ENCODE assay signal across 10 cellular contexts in the genomic region with DNA sequence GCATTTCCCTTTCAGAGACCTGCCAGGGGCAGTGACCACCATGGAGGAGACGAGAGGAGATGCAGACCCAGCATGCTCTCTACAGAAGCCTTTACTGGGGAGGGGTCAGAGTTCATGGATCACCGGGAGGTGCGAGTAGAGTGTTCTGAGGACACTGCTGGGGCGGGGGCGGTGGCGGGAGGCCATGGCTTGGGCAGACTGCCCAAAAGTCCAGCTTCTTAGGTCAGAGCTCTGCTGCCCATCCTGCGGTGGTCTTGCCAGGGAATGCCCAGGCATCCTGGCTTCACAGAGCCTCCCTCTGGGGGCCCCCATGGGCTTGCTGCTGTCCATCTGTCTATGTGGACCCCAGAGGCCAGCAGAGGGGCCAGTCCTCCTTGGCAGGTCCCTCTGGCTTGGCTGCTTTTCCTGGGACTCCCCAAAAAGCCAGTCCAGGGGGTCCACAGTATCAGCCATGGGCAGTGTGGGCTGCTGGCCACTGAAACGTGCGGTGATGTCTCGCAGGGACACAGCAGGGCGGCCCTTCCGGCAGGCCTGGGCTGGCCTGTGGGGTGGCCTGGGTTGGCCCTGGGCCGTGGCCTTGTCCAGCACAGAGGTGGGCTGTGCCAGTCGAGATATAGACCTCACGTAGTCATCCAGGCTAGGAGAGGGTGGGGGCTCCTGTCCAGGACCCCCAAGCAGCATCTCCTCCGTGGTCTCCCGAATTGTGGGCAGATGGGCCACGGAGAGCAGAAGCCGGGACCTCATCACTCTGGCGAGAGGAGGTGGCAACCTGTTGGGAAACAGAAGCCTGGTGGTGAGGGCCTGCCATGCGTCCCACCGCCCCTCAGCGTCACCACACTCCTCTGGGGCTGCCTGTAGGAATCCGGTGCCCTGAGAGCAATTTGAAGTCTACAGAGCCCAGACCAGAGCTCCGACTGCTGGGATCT. TPM values are rescaled to one million over a fixed set of nuclear protein-coding genes. Genes with fewer than 3 reads are reported as not detected.
DNase-seq lines count a peak whose midpoint lies in the region; ATAC-seq, FAIRE-seq and TF ChIP-seq lines count a peak whose summit lies in the region.
"Had no signal": no experiment of that assay in that cellular context is flagged by ENCODE, and none has a peak within 500 bp of the region (broad histone marks: within the 10 kb centered on the region; RNA-seq: fewer than 3 reads in every experiment).

No MANE protein-coding gene starts in this region.

- peaks cover 35% of the 10 kb centered on the region for H3K4me1 Mint-ChIP-seq in endothelial cell (ENCODE audit: unreplicated experiment)
- peaks cover 10 to 26% of the 10 kb centered on the region in 2 donors for H3K4me1 Mint-ChIP-seq in natural killer cell treated with Interleukin-12 subunit alpha and Interleukin-12 subunit beta and Interleukin-15 and Interleukin-18, amount 100 ng/mL, for 72 hours (ENCODE audit: low read depth in 2 of 2)

- no peak for ATAC-seq in natural killer cell treated with Interleukin-12 subunit alpha and Interleukin-12 subunit beta and Interleukin-15 and Interleukin-18, amount 100 ng/mL, for 72 hours

- TF ChIP-seq POLR2A in tibial nerve (IDR thresholded peaks at IDR 0.05) (peak in 1 of 2 donors; percentile 24), GM12892 (IDR thresholded peaks at IDR 0.05; ENCODE audit: low read depth, low read length) (no peak)

- peak overlapping the region; percentile 81 for H3K4me3 ChIP-seq in mucosa of stomach (ENCODE audit: low read length)
- H3K4me3 ChIP-seq in tibial nerve = peak overlapping the region; percentile 47 to 70 (median 56)

- DNase-seq in DMS 273 (lab: John Stamatoyannopoulos, UW; ENCODE audit: unreplicated experiment) (peak; percentile 46), DMS 273 treated with DMSO at 0.1 percent for 48 hours (lab: John Stamatoyannopoulos, UW) (no peak), endothelial cell (ENCODE audit: low spot score) (no peak), tibial nerve (ENCODE audit: low spot score in 2 of 2) (no peak), GM12892 (ENCODE audit: insufficient read length) (no peak)
- DNase-seq in activated CD8-positive, alpha-beta memory T cell treated with anti-CD3 and anti-CD28 coated beads for 24 hours = no peak
- no peak for DNase-seq in natural killer cell treated with Interleukin-12 subunit alpha and Interleukin-12 subunit beta and Interleukin-15 and Interleukin-18, amount 100 ng/mL, for 72 hours (ENCODE audit: low spot score)
- DNase-seq: NCI-H226 had no signal

- no peak overlapping the region for H3K27ac Mint-ChIP-seq in endothelial cell (ENCODE audit: unreplicated experiment)
- no peak overlapping the region for H3K27ac Mint-ChIP-seq in natural killer cell treated with Interleukin-12 subunit alpha and Interleukin-12 subunit beta and Interleukin-15 and Interleukin-18, amount 100 ng/mL, for 72 hours

- peak overlapping the region; percentile 60 for H3K4me3 Mint-ChIP-seq in endothelial cell (ENCODE audit: unreplicated experiment)
- no peak overlapping the region for H3K4me3 Mint-ChIP-seq in natural killer cell treated with Interleukin-12 subunit alpha and Interleukin-12 subunit beta and Interleukin-15 and Interleukin-18, amount 100 ng/mL, for 72 hours

- WGBS in tibial nerve, 2 donors = 43 to 44% methylated on average over 19 to 24 of the region's 25 CpGs

- peaks cover 3% of the 10 kb centered on the region for H3K27me3 ChIP-seq in mucosa of stomach (ENCODE audit: control insufficient read depth, insufficient read depth, low read length)
- H3K27me3 ChIP-seq in tibial nerve = no peaks in the 10 kb centered on the region

- TF ChIP-seq EP300 in tibial nerve (IDR thresholded peaks at IDR 0.05) = peak in 1 of 2 donors; percentile 50

- no peak for FAIRE-seq in GM12892 (lab: Jason Lieb, UNC)

- H3K9me3 ChIP-seq in mucosa of stomach (ENCODE audit: control insufficient read depth, low read length) (no peaks in the 10 kb centered on the region), tibial nerve (no peaks in the 10 kb centered on the region)

- H3K36me3 ChIP-seq in mucosa of stomach (ENCODE audit: control insufficient read depth, insufficient read depth, low read length) (no peaks in the 10 kb centered on the region), tibial nerve (peaks cover 0 to 37% (median 6%) of the 10 kb centered on the region in 3 donors)

- TF ChIP-seq CTCF in endothelial cell (IDR thresholded peaks at IDR 0.05; ENCODE audit: unreplicated experiment) (no peak), tibial nerve (IDR thresholded peaks at IDR 0.05) (no peak)

- H3K36me3 Mint-ChIP-seq in endothelial cell (ENCODE audit: low read depth, unreplicated experiment) = no peaks in the 10 kb centered on the region
- H3K36me3 Mint-ChIP-seq in natural killer cell treated with Interleukin-12 subunit alpha and Interleukin-12 subunit beta and Interleukin-15 and Interleukin-18, amount 100 ng/mL, for 72 hours = no peaks in the 10 kb centered on the region

- no peaks in the 10 kb centered on the region for H3K9me3 Mint-ChIP-seq in endothelial cell (ENCODE audit: unreplicated experiment)
- H3K9me3 Mint-ChIP-seq in natural killer cell treated with Interleukin-12 subunit alpha and Interleukin-12 subunit beta and Interleukin-15 and Interleukin-18, amount 100 ng/mL, for 72 hours = no peaks in the 10 kb centered on the region

- H3K27ac ChIP-seq in tibial nerve = peak overlapping the region; percentile 86 to 97 (median 92)
- H3K27ac ChIP-seq: 22Rv1 had no signal

- peak overlapping the region; percentile 91 for H3K9ac ChIP-seq in mucosa of stomach (ENCODE audit: low read length)

- H3K27me3 Mint-ChIP-seq in endothelial cell (ENCODE audit: unreplicated experiment) = peaks cover 17% of the 10 kb centered on the region
- no peaks in the 10 kb centered on the region for H3K27me3 Mint-ChIP-seq in natural killer cell treated with Interleukin-12 subunit alpha and Interleukin-12 subunit beta and Interleukin-15 and Interleukin-18, amount 100 ng/mL, for 72 hours

- peaks cover 93% of the 10 kb centered on the region for H3K4me1 ChIP-seq in mucosa of stomach (ENCODE audit: control insufficient read depth, insufficient read depth, low read length)
- peaks cover 3 to 80% (median 71%) of the 10 kb centered on the region in 4 donors for H3K4me1 ChIP-seq in tibial nerve

RNA-seq across cellular contexts. Expression of a gene that starts 1.1 kb away (rescaled TPM):
- 22.5 TPM for total RNA-seq in endothelial cell (ENCODE audit: unreplicated experiment)
- total RNA-seq in tibial nerve = 1,000 to 10,000 TPM in 1 of 4 donors, 100 to 1,000 TPM in 3; 530 to 1,439 (median 798) TPM
- total RNA-seq in natural killer cell treated with Interleukin-12 subunit alpha and Interleukin-12 subunit beta and Interleukin-15 and Interleukin-18, amount 100 ng/mL, for 72 hours = under 1 TPM; 0.31 to 0.53 TPM
- polyA plus RNA-seq in GM12892 (2012; ENCODE audit: missing spikeins) = 4.2 TPM

RNA-seq across cellular contexts. Expression of a gene that starts 17.9 kb away (rescaled TPM):
- total RNA-seq in endothelial cell (ENCODE audit: unreplicated experiment) = 9.6 TPM
- 100 to 1,000 TPM; 153 to 275 (median 185) TPM for total RNA-seq in tibial nerve
- total RNA-seq in natural killer cell treated with Interleukin-12 subunit alpha and Interleukin-12 subunit beta and Interleukin-15 and Interleukin-18, amount 100 ng/mL, for 72 hours = 10 to 100 TPM in 1 of 2 donors, 1 to 10 TPM in 1; 9.3 to 44.9 TPM
- polyA plus RNA-seq in GM12892 (2012; ENCODE audit: missing spikeins) = 29.4 TPM

RNA-seq across cellular contexts. Expression of a gene that starts 23.2 kb away (rescaled TPM):
- total RNA-seq in endothelial cell (ENCODE audit: unreplicated experiment) (39.2 TPM), tibial nerve (10 to 100 TPM; 23.4 to 30.2 (median 26.0) TPM)
- 10 to 100 TPM; 22.7 to 29.0 TPM for total RNA-seq in natural killer cell treated with Interleukin-12 subunit alpha and Interleukin-12 subunit beta and Interleukin-15 and Interleukin-18, amount 100 ng/mL, for 72 hours
- 34.9 TPM for polyA plus RNA-seq in GM12892 (2012; ENCODE audit: missing spikeins)

Comparison
In these comparisons a context has a peak if more than half of its experiments do, and no peak if none do; other contexts are left out.
1. RNA of a gene that starts 1.1 kb away (total RNA-seq): 530 to 1,439 TPM in tibial nerve; 22.5 TPM in endothelial cell (single experiment) and 0.31 to 0.53 TPM in natural killer cell treated with Interleukin-12 subunit alpha and Interleukin-12 subunit beta and Interleukin-15 and Interleukin-18, amount 100 ng/mL, for 72 hours; every median in the first group is over 10 times any median in the second.